In the genomic region with DNA sequence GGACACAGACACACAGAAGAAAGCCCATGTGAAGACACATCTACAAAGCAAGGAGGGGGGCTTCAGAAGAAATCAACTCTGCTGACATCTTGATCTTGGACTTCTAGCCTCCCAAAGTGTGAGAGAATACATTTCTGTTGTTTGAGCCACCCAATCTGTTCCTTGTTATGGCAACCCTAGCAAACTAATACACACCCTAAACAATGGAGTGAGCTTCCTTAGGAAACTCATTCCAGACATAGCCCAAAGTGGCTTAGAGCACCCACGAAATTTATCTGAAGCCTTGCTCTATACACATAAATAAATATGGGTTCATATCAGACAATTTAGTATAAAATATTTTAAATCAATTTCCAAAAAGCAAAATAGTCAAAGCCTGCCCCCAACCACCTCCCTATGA, we compare ENCODE assay signal across 6 cellular contexts.
"Had no signal": no experiment of that assay in that cellular context is flagged by ENCODE, and none has a peak within 500 bp of the region (broad histone marks: within the 10 kb centered on the region; RNA-seq: fewer than 3 reads in every experiment).

No MANE protein-coding gene starts in this region.

- H3K27ac ChIP-seq: breast epithelium, heart left ventricle, spleen, suprapubic skin, tibial artery, upper lobe of right lung had no signal

- H3K4me3 ChIP-seq: breast epithelium, heart left ventricle, spleen, suprapubic skin, tibial artery, upper lobe of right lung had no signal

- H3K9me3 ChIP-seq: breast epithelium, heart left ventricle, spleen, suprapubic skin, tibial artery, upper lobe of right lung had no signal

- H3K4me1 ChIP-seq: breast epithelium, heart left ventricle, spleen, suprapubic skin, tibial artery, upper lobe of right lung had no signal

- H3K36me3 ChIP-seq: breast epithelium, heart left ventricle, spleen, suprapubic skin, tibial artery, upper lobe of right lung had no signal

- H3K27me3 ChIP-seq: breast epithelium, heart left ventricle, spleen, suprapubic skin, upper lobe of right lung had no signal
